In the genomic region with DNA sequence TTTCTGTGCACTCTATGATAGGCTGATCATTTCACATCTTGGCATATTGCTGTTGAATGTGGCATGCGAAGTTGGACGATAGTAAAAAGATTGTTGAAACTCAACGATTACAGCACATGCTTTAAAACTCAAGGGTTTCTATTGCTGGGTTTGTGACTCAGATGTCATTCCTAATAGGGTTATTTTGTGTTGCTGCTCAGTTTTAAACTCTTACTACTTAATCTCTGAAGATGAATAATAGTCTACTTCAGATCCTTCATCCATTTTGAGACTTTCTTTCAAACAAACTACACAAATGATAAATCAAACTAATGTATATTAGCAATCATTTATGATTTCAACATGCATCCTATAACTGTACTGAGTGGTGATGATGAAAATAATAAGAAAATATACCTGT, we compare ENCODE assay signal across 8 cellular contexts.
DNase-seq lines count a peak whose midpoint lies in the region; ATAC-seq and TF ChIP-seq lines count a peak whose summit lies in the region.

No MANE protein-coding gene starts in this region.

- peaks cover 4 to 64% (median 10%) of the 10 kb centered on the region in 4 donors for H3K4me1 ChIP-seq in transverse colon

- H3K9me3 ChIP-seq in T-helper 17 cell (ENCODE audit: control insufficient read depth, low read length, poor library complexity, severe bottlenecking) (no peaks in the 10 kb centered on the region), transverse colon (no peaks in the 10 kb centered on the region)

- TF ChIP-seq CTCF in transverse colon (IDR thresholded peaks at IDR 0.05): no peak

- peak overlapping the region; percentile 76 to 100 for H3K4me3 Mint-ChIP-seq in activated T-cell treated with anti-CD3 and anti-CD28 coated beads, Interleukin-2, amount 50 U/mL, for 72 hours
- H3K4me3 Mint-ChIP-seq in T-helper 17 cell: peak overlapping the region; percentile 80

- H3K27me3 Mint-ChIP-seq in activated T-cell treated with anti-CD3 and anti-CD28 coated beads, Interleukin-2, amount 50 U/mL, for 72 hours (ENCODE audit: low read depth): no peaks in the 10 kb centered on the region
- H3K27me3 Mint-ChIP-seq in T-helper 17 cell: no peaks in the 10 kb centered on the region

- H3K36me3 Mint-ChIP-seq in activated T-cell treated with anti-CD3 and anti-CD28 coated beads, Interleukin-2, amount 50 U/mL, for 72 hours (ENCODE audit: insufficient read depth in 2 of 2): peaks cover 0 to 1% of the 10 kb centered on the region in 2 donors
- H3K36me3 Mint-ChIP-seq in T-helper 17 cell (ENCODE audit: low read depth): no peaks in the 10 kb centered on the region

- peak overlapping the region; percentile 95 for H3K27ac Mint-ChIP-seq in activated T-cell treated with anti-CD3 and anti-CD28 coated beads, Interleukin-2, amount 50 U/mL, for 72 hours
- peak overlapping the region; percentile 99 for H3K27ac Mint-ChIP-seq in T-helper 17 cell

- peak overlapping the region; percentile 83 to 89 (median 85) for H3K27ac ChIP-seq in transverse colon

- CTCF ChIA-PET in HEK293T (lab: Yijun Ruan, JAX): no interaction called here

- H3K4me1 Mint-ChIP-seq in activated T-cell treated with anti-CD3 and anti-CD28 coated beads, Interleukin-2, amount 50 U/mL, for 72 hours (ENCODE audit: low read depth): peaks cover 91% of the 10 kb centered on the region
- H3K4me1 Mint-ChIP-seq in T-helper 17 cell: peaks cover 48% of the 10 kb centered on the region

- TF ChIP-seq EP300 in transverse colon (IDR thresholded peaks at IDR 0.05; ENCODE audit: low read depth): no peak

- 35 to 70% methylated on average over 3 of the region's 3 CpGs for WGBS in transverse colon (ENCODE audit: low coverage in 1 of 2), 2 donors

- H3K36me3 ChIP-seq in transverse colon: no peaks in the 10 kb centered on the region

- no peak overlapping the region for H3K4me3 ChIP-seq in transverse colon

- intact Hi-C loops in transverse colon (cut with DNase I; ENCODE audit: low total_unique reads): no loop called here

- H3K9me3 Mint-ChIP-seq in activated T-cell treated with anti-CD3 and anti-CD28 coated beads, Interleukin-2, amount 50 U/mL, for 72 hours: no peaks in the 10 kb centered on the region

- ATAC-seq in activated T-cell treated with anti-CD3 and anti-CD28 coated beads, Interleukin-2, amount 50 U/mL, for 72 hours (replicated peaks in 1 of 2): peak; percentile 25 to 34
- no peak for ATAC-seq in T-helper 17 cell

- POLR2A ChIA-PET in HEK293T (lab: Yijun Ruan, JAX): interaction anchor here (1.0 kb wide), 1 partner anchor 71 kb away, joined by 3 read pairs; a partner anchor contains a TSS

- no peak for DNase-seq in activated T-cell treated with anti-CD3 and anti-CD28 coated beads, Interleukin-2, amount 50 U/mL, for 72 hours
- no peak for DNase-seq in activated T-cell treated with anti-CD3 and anti-CD28 coated beads for 4 hours
- no peak for DNase-seq in T-helper 17 cell
- peak; percentile 17 for DNase-seq in hepatic stellate cell (ENCODE audit: low spot score)
- no peak for DNase-seq in transverse colon
- no peak for DNase-seq in iPS-NIHi7 (ENCODE audit: extremely low spot score)
- no peak for DNase-seq in HEK293T (ENCODE audit: extremely low spot score)
- DNase-seq in stimulated activated CD4-positive, alpha-beta T cell treated with anti-CD3 and anti-CD28 coated beads, Interleukin-12 subunit alpha, Interleukin-12 subunit beta, amount 100 ng/mL, for 4 hours: no peak

- TF ChIP-seq POLR2A in transverse colon (IDR thresholded peaks at IDR 0.05): no peak

- in situ Hi-C loops in transverse colon (cut with MboI; ENCODE audit: low pct_ligation_motif_present in 1 of 4, low pct_unique_long_range_greater_than_20kb in 1 of 4, low sequenced_read_pairs in 3 of 4): loop anchor here in 2 of 4 donors (25.0 kb wide), 1 partner anchor 240 kb away; no protein-coding TSS in a partner anchor

- no peaks in the 10 kb centered on the region for H3K27me3 ChIP-seq in transverse colon

TF ChIP-seq in HEK293T, 16 proteins besides CTCF, POLR2A, EP300 and RAD21:
- TF ChIP-seq ZNF384 (IDR thresholded peaks at IDR 0.05): no peak
- TF ChIP-seq FOXK2 (IDR thresholded peaks at IDR 0.05): no peak
- no peak for TF ChIP-seq FOXA1 (IDR thresholded peaks at IDR 0.05)
- TF ChIP-seq BHLHE40 (IDR thresholded peaks at IDR 0.05; ENCODE audit: borderline replicate concordance): no peak
- TF ChIP-seq SUZ12 (IDR thresholded peaks at IDR 0.05): no peak
- TF ChIP-seq TARDBP (IDR thresholded peaks at IDR 0.05): no peak
- no peak for TF ChIP-seq CTBP1 (IDR thresholded peaks at IDR 0.05; ENCODE audit: borderline replicate concordance)
- TF ChIP-seq HDGF (IDR thresholded peaks at IDR 0.05; ENCODE audit: borderline replicate concordance): no peak
- no peak for TF ChIP-seq LEF1 (IDR thresholded peaks at IDR 0.05; ENCODE audit: borderline replicate concordance)
- no peak for TF ChIP-seq NFRKB (IDR thresholded peaks at IDR 0.05)
- no peak for TF ChIP-seq ARNT (IDR thresholded peaks at IDR 0.05)
- TF ChIP-seq ELF4 (IDR thresholded peaks at IDR 0.05): no peak
- TF ChIP-seq SP1 (IDR thresholded peaks at IDR 0.05): no peak
